In genomic region chr1:180515857-180516388, GRCh38 we compare ENCODE assay signal across 9 cellular contexts. TPM values are rescaled to one million over a fixed set of nuclear protein-coding genes. Genes with fewer than 3 reads are reported as not detected.
A peak's percentile ranks its signal among the peaks of the same experiment; 100 is the strongest.
DNase-seq lines count a peak whose midpoint lies in the region; ATAC-seq and TF ChIP-seq lines count a peak whose summit lies in the region.
"Had no signal": no experiment of that assay in that cellular context is flagged by ENCODE, and none has a peak within 500 bp of the region (broad histone marks: within the 10 kb centered on the region; RNA-seq: fewer than 3 reads in every experiment).

No MANE protein-coding gene starts in this region.

- H3K4me3 ChIP-seq in gastroesophageal sphincter: no peak overlapping the region
- no peak overlapping the region for H3K4me3 ChIP-seq in parathyroid adenoma (ENCODE audit: low read depth, low read length)

- no peaks in the 10 kb centered on the region for H3K36me3 ChIP-seq in gastroesophageal sphincter
- H3K36me3 ChIP-seq in parathyroid adenoma (ENCODE audit: control insufficient read depth, insufficient read depth, low read length): no peaks in the 10 kb centered on the region

- H3K9me3 ChIP-seq in gastroesophageal sphincter (no peaks in the 10 kb centered on the region), parathyroid adenoma (ENCODE audit: control insufficient read depth, low read length) (no peaks in the 10 kb centered on the region)

- ATAC-seq in gastroesophageal sphincter (peak; percentile 95), HG03095 (IDR thresholded peaks at IDR 0.05; ENCODE audit: unreplicated experiment) (no peak)

- DNase-seq in GM03348 (ENCODE audit: low spot score) (peak; percentile 84), HCEC 1CT (peak; percentile 68), MV-4-11 (lab: John Stamatoyannopoulos, UW) (peak; percentile 64), SIG-M5 treated with dmso at 0.1 percent for 504 hours (lab: John Stamatoyannopoulos, UW; ENCODE audit: unreplicated experiment) (peak; percentile 94)
- DNase-seq in activated naive CD4-positive, alpha-beta T cell treated with Interleukin-2 at 50 U/mL for 16 hours: peak; percentile 54

- no peak for TF ChIP-seq POLR2A in gastroesophageal sphincter (IDR thresholded peaks at IDR 0.05)

- no peak for TF ChIP-seq EP300 in gastroesophageal sphincter (IDR thresholded peaks at IDR 0.05)

- H3K27me3 ChIP-seq in gastroesophageal sphincter (no peaks in the 10 kb centered on the region), parathyroid adenoma (ENCODE audit: control insufficient read depth, insufficient read depth, low read length) (no peaks in the 10 kb centered on the region)

- H2AFZ ChIP-seq in parathyroid adenoma: peak overlapping the region; percentile 16

- H3K4me1 ChIP-seq in gastroesophageal sphincter: peaks cover 0 to 14% (median 0%) of the 10 kb centered on the region in 3 donors
- H3K4me1 ChIP-seq in parathyroid adenoma: no peaks in the 10 kb centered on the region

- peak; percentile 60 to 90 (median 82) for TF ChIP-seq CTCF in gastroesophageal sphincter (IDR thresholded peaks at IDR 0.05)
- TF ChIP-seq CTCF in parathyroid adenoma (IDR thresholded peaks at IDR 0.05): peak; percentile 67

- H3K27ac ChIP-seq in gastroesophageal sphincter (peak overlapping the region in 2 of 4 donors; percentile 2 to 20), parathyroid adenoma (no peak overlapping the region)

- 0 to 5% methylated on average over 5 to 8 of the region's 8 CpGs for WGBS in gastroesophageal sphincter (ENCODE audit: low coverage in 1 of 2), 2 donors

- no peak overlapping the region for H3K4me2 ChIP-seq in parathyroid adenoma (ENCODE audit: low read length)

- H3K9ac ChIP-seq in parathyroid adenoma: no peak overlapping the region

- no peaks in the 10 kb centered on the region for H3K79me2 ChIP-seq in parathyroid adenoma

RNA-seq across cellular contexts. Expression of gene ACBD6, which starts 13.5 kb away (rescaled TPM):
- total RNA-seq in gastroesophageal sphincter: 10 to 100 TPM; 27.1 to 41.3 (median 39.7) TPM

RNA-seq across cellular contexts. Expression of gene OVAAL, which starts 42.8 kb away (rescaled TPM):
- total RNA-seq in gastroesophageal sphincter: not detected
- total RNA-seq: mononuclear cell had no signal
